In genomic region chr20:53260591-53260990, GRCh38 we compare ENCODE assay signal across 28 cellular contexts.
"Had no signal": no experiment of that assay in that cellular context is flagged by ENCODE, and none has a peak within 500 bp of the region (broad histone marks: within the 10 kb centered on the region; RNA-seq: fewer than 3 reads in every experiment).

No MANE protein-coding gene starts in this region.

- H3K27ac ChIP-seq: stomach, suprapubic skin, testis, thoracic aorta, thyroid gland, tibial artery, tibial nerve, transverse colon, upper lobe of left lung, upper lobe of right lung, uterus, vagina had no signal

- H3K4me3 Mint-ChIP-seq: stimulated activated effector memory CD8-positive, alpha-beta T cell treated with anti-CD3 and anti-CD28 coated beads, Interleukin-12 subunit alpha, Interleukin-12 subunit beta, amount 100 ng/mL, for 72 hours; stimulated activated memory B cell treated with anti-CD40 and anti-IgM and Interleukin-4, amounts not matched to agents 10 μg/mL and 1 μg/mL and 100 μg/mL, for 72 hours; stimulated activated naive B cell treated with anti-CD40 and anti-IgM and Interleukin-4, amounts not matched to agents 10 μg/mL and 1 μg/mL and 100 μg/mL, for 72 hours; stimulated activated naive CD8-positive, alpha-beta T cell treated with anti-CD3 and anti-CD28 coated beads, Interleukin-15, amount 100 ng/mL, for 72 hours; stimulated activated naive CD8-positive, alpha-beta T cell treated with anti-CD3 and anti-CD28 coated beads, Interleukin-15, Interleukin-2, amounts not matched to agents 100 ng/mL and 50 ng/mL, for 24 hours; type B pancreatic cell had no signal

- H3K27me3 ChIP-seq: stomach, suprapubic skin, testis, thyroid gland, tibial artery, tibial nerve, upper lobe of left lung, upper lobe of right lung, uterus, vagina had no signal

- H3K4me3 ChIP-seq: stomach, suprapubic skin, testis, thoracic aorta, thyroid gland, tibial artery, tibial nerve, transverse colon, upper lobe of left lung, upper lobe of right lung, uterus, vagina had no signal

- DNase-seq: stimulated activated CD4-positive, alpha-beta T cell treated with anti-CD3 and anti-CD28 coated beads, Interleukin-2, amount 100 ng/mL, for 48 hours; stimulated activated CD4-positive, alpha-beta T cell treated with anti-CD3 and anti-CD28 coated beads, Interleukin-4, amount 100 ng/mL, for 1 hour; stimulated activated CD4-positive, alpha-beta T cell treated with anti-CD3 and anti-CD28 coated beads, Interleukin-4, amount 100 ng/mL, for 24 hours; stimulated activated CD4-positive, alpha-beta T cell treated with anti-CD3 and anti-CD28 coated beads, Interleukin-4, amount 100 ng/mL, for 4 hours; stimulated activated CD8-positive, alpha-beta memory T cell treated with anti-CD3 and anti-CD28 coated beads, Interleukin-4, amount 100 ng/mL, for 48 hours; stimulated activated naive B cell treated with anti-CD40 and anti-IgM and Interleukin-4, amounts not matched to agents 10 μg/mL and 1 μg/mL and 100 μg/mL, for 72 hours; stimulated activated naive CD4-positive, alpha-beta T cell; stimulated activated naive CD4-positive, alpha-beta T cell treated with Interleukin-2 at 50 U/mL for 16 hours; stimulated activated naive CD8-positive, alpha-beta T cell treated with anti-CD3 and anti-CD28 coated beads, Interleukin-15, amount 100 ng/mL, for 72 hours; stimulated activated naive CD8-positive, alpha-beta T cell treated with anti-CD3 and anti-CD28 coated beads, Interleukin-15, Interleukin-2, amounts not matched to agents 100 U/mL and 50 U/mL, for 24 hours; stomach; substantia nigra; testis; thyroid gland; tibial artery; transverse colon; upper lobe of left lung; upper lobe of right lung; uterus had no signal

- ATAC-seq: stimulated activated effector memory CD8-positive, alpha-beta T cell treated with anti-CD3 and anti-CD28 coated beads, Interleukin-12 subunit alpha, Interleukin-12 subunit beta, amount 100 ng/mL, for 72 hours; stimulated activated memory B cell treated with anti-CD40 and anti-IgM and Interleukin-4, amounts not matched to agents 10 μg/mL and 1 μg/mL and 100 μg/mL, for 72 hours; stimulated activated naive B cell treated with anti-CD40 and anti-IgM and Interleukin-4, amounts not matched to agents 10 μg/mL and 1 μg/mL and 100 μg/mL, for 72 hours; stimulated activated naive CD8-positive, alpha-beta T cell treated with anti-CD3 and anti-CD28 coated beads, Interleukin-15, amount 100 ng/mL, for 72 hours; stimulated activated naive CD8-positive, alpha-beta T cell treated with anti-CD3 and anti-CD28 coated beads, Interleukin-15, Interleukin-2, amounts not matched to agents 100 U/mL and 50 U/mL, for 24 hours; upper lobe of right lung had no signal

- H3K9me3 ChIP-seq: stomach, suprapubic skin, testis, thoracic aorta, thyroid gland, tibial artery, tibial nerve, transverse colon, upper lobe of left lung, upper lobe of right lung, uterus, vagina had no signal

- H3K27ac Mint-ChIP-seq: stimulated activated effector memory CD8-positive, alpha-beta T cell treated with anti-CD3 and anti-CD28 coated beads, Interleukin-12 subunit alpha, Interleukin-12 subunit beta, amount 100 ng/mL, for 72 hours; stimulated activated memory B cell treated with anti-CD40 and anti-IgM and Interleukin-4, amounts not matched to agents 10 μg/mL and 1 μg/mL and 100 μg/mL, for 72 hours; stimulated activated naive B cell treated with anti-CD40 and anti-IgM and Interleukin-4, amounts not matched to agents 10 μg/mL and 1 μg/mL and 100 μg/mL, for 72 hours; stimulated activated naive CD8-positive, alpha-beta T cell treated with anti-CD3 and anti-CD28 coated beads, Interleukin-15, amount 100 ng/mL, for 72 hours; stimulated activated naive CD8-positive, alpha-beta T cell treated with anti-CD3 and anti-CD28 coated beads, Interleukin-15, Interleukin-2, amounts not matched to agents 100 ng/mL and 50 ng/mL, for 24 hours; type B pancreatic cell had no signal

- H3K27me3 Mint-ChIP-seq: stimulated activated naive CD8-positive, alpha-beta T cell treated with anti-CD3 and anti-CD28 coated beads, Interleukin-15, amount 100 ng/mL, for 72 hours had no signal

- H3K36me3 ChIP-seq: stomach, suprapubic skin, thoracic aorta, thyroid gland, tibial artery, tibial nerve, transverse colon, upper lobe of left lung, upper lobe of right lung, uterus, vagina had no signal

- FAIRE-seq: urothelium cell line had no signal

- H3K4me1 ChIP-seq: stomach, suprapubic skin, thyroid gland, tibial artery, tibial nerve, transverse colon, upper lobe of left lung, upper lobe of right lung, uterus, vagina had no signal

- H3K4me1 Mint-ChIP-seq: stimulated activated effector memory CD8-positive, alpha-beta T cell treated with anti-CD3 and anti-CD28 coated beads, Interleukin-12 subunit alpha, Interleukin-12 subunit beta, amount 100 ng/mL, for 72 hours; stimulated activated memory B cell treated with anti-CD40 and anti-IgM and Interleukin-4, amounts not matched to agents 10 μg/mL and 1 μg/mL and 100 μg/mL, for 72 hours; stimulated activated naive B cell treated with anti-CD40 and anti-IgM and Interleukin-4, amounts not matched to agents 10 μg/mL and 1 μg/mL and 100 μg/mL, for 72 hours; stimulated activated naive CD8-positive, alpha-beta T cell treated with anti-CD3 and anti-CD28 coated beads, Interleukin-15, amount 100 ng/mL, for 72 hours had no signal

- H3K9me3 Mint-ChIP-seq: stimulated activated effector memory CD8-positive, alpha-beta T cell treated with anti-CD3 and anti-CD28 coated beads, Interleukin-12 subunit alpha, Interleukin-12 subunit beta, amount 100 ng/mL, for 72 hours; stimulated activated memory B cell treated with anti-CD40 and anti-IgM and Interleukin-4, amounts not matched to agents 10 μg/mL and 1 μg/mL and 100 μg/mL, for 72 hours; stimulated activated naive CD8-positive, alpha-beta T cell treated with anti-CD3 and anti-CD28 coated beads, Interleukin-15, amount 100 ng/mL, for 72 hours; stimulated activated naive CD8-positive, alpha-beta T cell treated with anti-CD3 and anti-CD28 coated beads, Interleukin-15, Interleukin-2, amounts not matched to agents 100 ng/mL and 50 ng/mL, for 24 hours; type B pancreatic cell had no signal

- H3K36me3 Mint-ChIP-seq: stimulated activated effector memory CD8-positive, alpha-beta T cell treated with anti-CD3 and anti-CD28 coated beads, Interleukin-12 subunit alpha, Interleukin-12 subunit beta, amount 100 ng/mL, for 72 hours; stimulated activated memory B cell treated with anti-CD40 and anti-IgM and Interleukin-4, amounts not matched to agents 10 μg/mL and 1 μg/mL and 100 μg/mL, for 72 hours; stimulated activated naive B cell treated with anti-CD40 and anti-IgM and Interleukin-4, amounts not matched to agents 10 μg/mL and 1 μg/mL and 100 μg/mL, for 72 hours had no signal
